ENCODE assay signal across 21 cellular contexts in genomic region chr5:57193757-57194413, GRCh38. TPM values are rescaled to one million over a fixed set of nuclear protein-coding genes. Genes with fewer than 3 reads are reported as not detected.
DNase-seq lines count a peak whose midpoint lies in the region; ATAC-seq, FAIRE-seq and TF ChIP-seq lines count a peak whose summit lies in the region.
"Had no signal": no experiment of that assay in that cellular context is flagged by ENCODE, and none has a peak within 500 bp of the region (broad histone marks: within the 10 kb centered on the region; RNA-seq: fewer than 3 reads in every experiment).

No MANE protein-coding gene starts in this region.

- no peaks in the 10 kb centered on the region for H3K27me3 ChIP-seq in small intestine (ENCODE audit: control insufficient read depth in 2 of 2, insufficient read depth in 2 of 2, low read length in 2 of 2)
- H3K27me3 ChIP-seq: BLaER1, gastroesophageal sphincter, neural progenitor cell, tibial artery had no signal

- WGBS in small intestine, 3 donors, result 86 to 94% (median 89%) methylated on average over 3 of the region's 3 CpGs

- ATAC-seq in activated CD8-positive, alpha-beta memory T cell treated with anti-CD3 and anti-CD28 coated beads, Interleukin-2, amount 10 ng/mL, durations not matched to agents 7 days and 5 days, result peak; percentile 77
- peak; percentile 61 for ATAC-seq in HG03521 (IDR thresholded peaks at IDR 0.05; ENCODE audit: unreplicated experiment)
- ATAC-seq in activated naive CD4-positive, alpha-beta T cell treated with anti-CD3 and anti-CD28 coated beads, Interleukin-2, amount 50 U/mL, for 72 hours, result peak; percentile 70 to 98
- ATAC-seq: A549; esophagus mucosa; gastroesophageal sphincter; left cardiac atrium; stimulated activated memory B cell treated with anti-CD40 and anti-IgM and Interleukin-4, amounts not matched to agents 10 μg/mL and 1 μg/mL and 100 μg/mL, for 72 hours had no signal

- H3K27ac Mint-ChIP-seq in activated CD8-positive, alpha-beta memory T cell treated with anti-CD3 and anti-CD28 coated beads, Interleukin-2, amount 10 ng/mL, durations not matched to agents 7 days and 5 days, result peak overlapping the region; percentile 76
- H3K27ac Mint-ChIP-seq in activated naive CD4-positive, alpha-beta T cell treated with anti-CD3 and anti-CD28 coated beads, Interleukin-2, amount 50 U/mL, for 72 hours, result peak overlapping the region; percentile 56 to 96
- H3K27ac Mint-ChIP-seq in progenitor cell of endocrine pancreas, result peak overlapping the region; percentile 92
- H3K27ac Mint-ChIP-seq: neural progenitor cell; stimulated activated memory B cell treated with anti-CD40 and anti-IgM and Interleukin-4, amounts not matched to agents 10 μg/mL and 1 μg/mL and 100 μg/mL, for 72 hours had no signal

- H3K9me3 ChIP-seq in small intestine (ENCODE audit: control insufficient read depth, low read depth), result no peaks in the 10 kb centered on the region
- H3K9me3 ChIP-seq: A549, gastroesophageal sphincter, tibial artery had no signal

- FAIRE-seq in small intestine (lab: Jason Lieb, UNC), result no peak
- FAIRE-seq: A549, bronchial epithelial cell had no signal

- TF ChIP-seq CTCF in progenitor cell of endocrine pancreas (IDR thresholded peaks at IDR 0.05; ENCODE audit: unreplicated experiment) (no peak), RWPE1 (conservative IDR thresholded peaks at IDR 0.05; ENCODE audit: low read depth) (no peak)

- H3K27me3 Mint-ChIP-seq in activated CD8-positive, alpha-beta memory T cell treated with anti-CD3 and anti-CD28 coated beads, Interleukin-2, amount 10 ng/mL, durations not matched to agents 7 days and 5 days, result no peaks in the 10 kb centered on the region
- no peaks in the 10 kb centered on the region for H3K27me3 Mint-ChIP-seq in progenitor cell of endocrine pancreas
- H3K27me3 Mint-ChIP-seq: stimulated activated memory B cell treated with anti-CD40 and anti-IgM and Interleukin-4, amounts not matched to agents 10 μg/mL and 1 μg/mL and 100 μg/mL, for 72 hours had no signal

- H3K36me3 ChIP-seq in small intestine (ENCODE audit: control insufficient read depth in 2 of 2, insufficient read depth in 2 of 2, low read length in 2 of 2), result peaks cover 0 to 8% of the 10 kb centered on the region in 2 donors

- H3K9me3 Mint-ChIP-seq in activated CD8-positive, alpha-beta memory T cell treated with anti-CD3 and anti-CD28 coated beads, Interleukin-2, amount 10 ng/mL, durations not matched to agents 7 days and 5 days (ENCODE audit: low read depth), result no peaks in the 10 kb centered on the region
- no peaks in the 10 kb centered on the region for H3K9me3 Mint-ChIP-seq in activated naive CD4-positive, alpha-beta T cell treated with anti-CD3 and anti-CD28 coated beads, Interleukin-2, amount 50 U/mL, for 72 hours
- no peaks in the 10 kb centered on the region for H3K9me3 Mint-ChIP-seq in progenitor cell of endocrine pancreas (ENCODE audit: low read depth)

- peaks cover 38% of the 10 kb centered on the region for H3K36me3 Mint-ChIP-seq in activated CD8-positive, alpha-beta memory T cell treated with anti-CD3 and anti-CD28 coated beads, Interleukin-2, amount 10 ng/mL, durations not matched to agents 7 days and 5 days
- peaks cover 0 to 19% of the 10 kb centered on the region in 2 donors for H3K36me3 Mint-ChIP-seq in activated naive CD4-positive, alpha-beta T cell treated with anti-CD3 and anti-CD28 coated beads, Interleukin-2, amount 50 U/mL, for 72 hours
- peaks cover 32% of the 10 kb centered on the region for H3K36me3 Mint-ChIP-seq in progenitor cell of endocrine pancreas (ENCODE audit: insufficient read depth)

- H3K4me1 Mint-ChIP-seq in activated CD8-positive, alpha-beta memory T cell treated with anti-CD3 and anti-CD28 coated beads, Interleukin-2, amount 10 ng/mL, durations not matched to agents 7 days and 5 days, result peaks cover 56% of the 10 kb centered on the region
- H3K4me1 Mint-ChIP-seq in progenitor cell of endocrine pancreas (ENCODE audit: low read depth), result peaks cover 8% of the 10 kb centered on the region

- H3K4me3 ChIP-seq in small intestine (ENCODE audit: low read depth in 1 of 2, low read length in 2 of 2), result no peak overlapping the region
- H3K4me3 ChIP-seq: A549, BLaER1, gastroesophageal sphincter, neural progenitor cell, tibial artery had no signal

- POLR2A ChIA-PET in RWPE1 (lab: Yijun Ruan, JAX; ENCODE audit: low non-redundant PET), result no interaction called here

- peak overlapping the region; percentile 20 for H3K4me3 Mint-ChIP-seq in activated CD8-positive, alpha-beta memory T cell treated with anti-CD3 and anti-CD28 coated beads, Interleukin-2, amount 10 ng/mL, durations not matched to agents 7 days and 5 days
- no peak overlapping the region for H3K4me3 Mint-ChIP-seq in progenitor cell of endocrine pancreas (ENCODE audit: low read depth)
- H3K4me3 Mint-ChIP-seq: neural progenitor cell; stimulated activated memory B cell treated with anti-CD40 and anti-IgM and Interleukin-4, amounts not matched to agents 10 μg/mL and 1 μg/mL and 100 μg/mL, for 72 hours had no signal

- CTCF ChIA-PET in activated CD8-positive, alpha-beta memory T cell treated with anti-CD3 and anti-CD28 coated beads, Interleukin-2, amount 10 ng/mL, durations not matched to agents 7 days and 5 days (lab: Charles Lee), result no interaction called here
- CTCF ChIA-PET in RWPE1 (lab: Yijun Ruan, JAX), result no interaction called here

- no peaks in the 10 kb centered on the region for H3K4me1 ChIP-seq in small intestine (ENCODE audit: control insufficient read depth in 2 of 2, insufficient read depth in 1 of 2, low read depth in 1 of 2, low read length in 1 of 2)
- H3K4me1 ChIP-seq: A549, neural progenitor cell had no signal

- no peak for DNase-seq in activated CD8-positive, alpha-beta memory T cell treated with anti-CD3 and anti-CD28 coated beads, Interleukin-2, amount 10 ng/mL, durations not matched to agents 7 days and 5 days
- no peak for DNase-seq in activated CD8-positive, alpha-beta memory T cell treated with anti-CD3 and anti-CD28 coated beads, Interleukin-2, amount 50 U/mL, for 48 hours
- DNase-seq in activated naive CD4-positive, alpha-beta T cell treated with anti-CD3 and anti-CD28 coated beads, Interleukin-2, amount 50 U/mL, for 72 hours (ENCODE audit: low spot score in 2 of 2), result no peak
- DNase-seq in progenitor cell of endocrine pancreas (ENCODE audit: low spot score, unreplicated experiment) (no peak), RWPE1 (ENCODE audit: low spot score) (no peak), NCI-H526 treated with DMSO at 0.1 percent for 48 hours (lab: John Stamatoyannopoulos, UW) (no peak), small intestine (no peak)
- DNase-seq: DMS153, KBM-7, left cardiac atrium, NCI-H187, tibial artery had no signal

- H3K27ac ChIP-seq in RWPE1, result no peak overlapping the region
- H3K27ac ChIP-seq in small intestine (ENCODE audit: low read depth in 1 of 2, low read length in 1 of 2), result no peak overlapping the region
- H3K27ac ChIP-seq: A549, BLaER1, gastroesophageal sphincter, HL-60, neural progenitor cell, tibial artery had no signal

RNA-seq across cellular contexts. Expression of gene GPBP1, which starts 20.0 kb away (rescaled TPM):
- 100 to 1,000 TPM in 1 of 2 experiments, 10 to 100 TPM in 1; 95.0 to 101 TPM for total RNA-seq in activated CD8-positive, alpha-beta memory T cell treated with anti-CD3 and anti-CD28 coated beads, Interleukin-2, amount 10 ng/mL, durations not matched to agents 7 days and 5 days
- 100 to 1,000 TPM in 1 of 2 donors, 10 to 100 TPM in 1; 91.7 to 108 TPM for total RNA-seq in activated naive CD4-positive, alpha-beta T cell treated with anti-CD3 and anti-CD28 coated beads, Interleukin-2, amount 50 U/mL, for 72 hours
- 128 and 135 TPM in 2 replicates for total RNA-seq in progenitor cell of endocrine pancreas
- polyA plus RNA-seq in small intestine, result 10 to 100 TPM; 41.4 to 47.4 (median 43.0) TPM
